Comparison of ENCODE assay signal across 1 cellular context in genomic region chr17:73210002-73210678, GRCh38.
TF ChIP-seq lines count a peak whose summit lies in the region.

No MANE protein-coding gene starts in this region.

TF ChIP-seq in K562, 482 proteins besides CTCF, POLR2A, EP300 and RAD21 (continues in another document):
- TF ChIP-seq PHF8 (IDR thresholded peaks at IDR 0.05; ENCODE audit: borderline replicate concordance, low read length) (no peak), ZNF253 (CRISPR knock-in tag; conservative IDR thresholded peaks at IDR 0.05) (no peak), SAFB2 (IDR thresholded peaks at IDR 0.05; ENCODE audit: borderline replicate concordance, low read depth, low read length, severe bottlenecking) (no peak), GATA2 (CRISPR knock-in tag; IDR thresholded peaks at IDR 0.05) (peak; percentile 69), SMARCA4 (IDR thresholded peaks at IDR 0.05) (peak; percentile 60), ZFP30 (CRISPR knock-in tag; IDR thresholded peaks at IDR 0.05; ENCODE audit: borderline replicate concordance) (no peak), EP400 (IDR thresholded peaks at IDR 0.05) (0 out of 2 replicates have a peak, but pooled peaks have one; percentile 11), CCAR2 (IDR thresholded peaks at IDR 0.05; ENCODE audit: low read depth, low read length) (no peak), ZNF584 (CRISPR knock-in tag; IDR thresholded peaks at IDR 0.05; ENCODE audit: low read depth) (no peak), ZNF740 (CRISPR knock-in tag; IDR thresholded peaks at IDR 0.05) (no peak), ZNF740 (tag; IDR thresholded peaks at IDR 0.05) (no peak), ZBTB2 (IDR thresholded peaks at IDR 0.05) (no peak), TSHZ1 (CRISPR knock-in tag; IDR thresholded peaks at IDR 0.05) (no peak), ATF3 (IDR thresholded peaks at IDR 0.05) (peak; percentile 79), ATF3 (CRISPR knock-in tag; conservative IDR thresholded peaks at IDR 0.05) (no peak), PRDM10 (IDR thresholded peaks at IDR 0.05; ENCODE audit: partially characterized antibody) (no peak), ZNF592 (IDR thresholded peaks at IDR 0.05) (peak; percentile 50; the same call in 1 of the 2 replicates), RREB1 (CRISPR knock-in tag; IDR thresholded peaks at IDR 0.05) (no peak), ZNF780A (CRISPR knock-in tag; IDR thresholded peaks at IDR 0.05) (no peak), E2F8 (IDR thresholded peaks at IDR 0.05; ENCODE audit: low read depth, partially characterized antibody) (peak; percentile 44), MEIS2 (IDR thresholded peaks at IDR 0.05; ENCODE audit: partially characterized antibody) (no peak), MAFG (tag; conservative IDR thresholded peaks at IDR 0.05) (peak; percentile 50; the same call in 1 of the 2 replicates), KAT2B (IDR thresholded peaks at IDR 0.05; ENCODE audit: low read depth, low read length) (no peak), NFE2 (IDR thresholded peaks at IDR 0.05; ENCODE audit: low read depth) (peak; percentile 72), ATF7 (IDR thresholded peaks at IDR 0.05) (no peak), RFX7 (CRISPR knock-in tag; IDR thresholded peaks at IDR 0.05) (no peak), KLF1 (tag; IDR thresholded peaks at IDR 0.05) (no peak), ATF1 (CRISPR knock-in tag; IDR thresholded peaks at IDR 0.05) (no peak), ATF1 (tag; IDR thresholded peaks at IDR 0.05) (peak; percentile 22; the same call in 1 of the 2 replicates), EWSR1 (IDR thresholded peaks at IDR 0.05; ENCODE audit: borderline replicate concordance, low read depth, partially characterized antibody) (no peak), KLF6 (CRISPR knock-in tag; IDR thresholded peaks at IDR 0.05; ENCODE audit: borderline replicate concordance) (no peak), ZNF274 (IDR thresholded peaks at IDR 0.05; ENCODE audit: borderline replicate concordance, low read depth, low read length) (no peak), TCF3 (CRISPR knock-in tag; IDR thresholded peaks at IDR 0.05) (0 out of 2 replicates have a peak, but pooled peaks have one; percentile 11), ETV6 (IDR thresholded peaks at IDR 0.05; ENCODE audit: borderline replicate concordance in 1 of 2, low read depth in 2 of 2, low read length in 1 of 2) (no peak), ETV6 (CRISPR knock-in tag; IDR thresholded peaks at IDR 0.05; ENCODE audit: borderline replicate concordance) (no peak), MECOM (CRISPR knock-in tag; IDR thresholded peaks at IDR 0.05) (no peak), DPF2 (IDR thresholded peaks at IDR 0.05) (peak; percentile 75)
